In the genomic region with DNA sequence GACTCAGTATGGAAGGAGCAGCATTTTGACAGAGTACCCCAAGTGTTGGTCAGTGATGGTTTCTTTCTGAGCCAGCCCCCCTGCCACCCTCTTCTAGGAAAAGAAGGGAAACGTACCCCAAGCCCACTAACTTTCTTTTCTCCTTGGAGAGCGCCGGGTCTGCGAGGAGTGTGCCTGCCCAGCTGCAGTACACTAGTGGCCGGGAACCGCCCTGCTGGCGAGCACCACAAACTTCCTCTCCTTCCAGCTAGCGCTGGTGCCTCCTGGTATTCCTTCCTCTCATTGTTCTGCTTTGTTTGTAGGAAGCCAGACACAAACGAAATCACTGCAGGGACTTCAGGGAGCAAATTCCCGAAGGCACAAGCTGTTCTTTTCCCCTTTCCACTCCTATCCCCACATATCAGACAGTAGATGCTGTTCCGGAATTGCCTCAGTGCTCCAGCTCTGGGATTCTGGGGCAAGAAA, we compare ENCODE assay signal across 8 cellular contexts. TPM values are rescaled to one million over a fixed set of nuclear protein-coding genes. Genes with fewer than 3 reads are reported as not detected.
DNase-seq lines count a peak whose midpoint lies in the region; ATAC-seq and TF ChIP-seq lines count a peak whose summit lies in the region.

No MANE protein-coding gene starts in this region.

- in situ Hi-C loops in KBM-7 (cut with MboI; ENCODE audit: low pct_unique_long_range_greater_than_20kb, low sequenced_read_pairs) = no loop called here

- no peak for ATAC-seq in central memory CD8-positive, alpha-beta T cell (replicated peaks; ENCODE audit: extremely low read depth, poor library complexity, severe bottlenecking)
- ATAC-seq in HG03095 (IDR thresholded peaks at IDR 0.05; ENCODE audit: unreplicated experiment) = no peak

- H3K9me3 ChIP-seq in BLaER1 (no peaks in the 10 kb centered on the region), liver (ENCODE audit: control insufficient read depth in 4 of 4, low read length in 3 of 4) (no peaks in the 10 kb centered on the region), tibial artery (no peaks in the 10 kb centered on the region)

- CTCF ChIA-PET in GM10248 (lab: Yijun Ruan, JAX) = interaction anchor here (1.1 to 2.0 kb wide), 4 partner anchors 8 to 1312 kb away, joined by 3 to 6 read pairs (median 4); no protein-coding TSS in a partner anchor

- no peaks in the 10 kb centered on the region for H3K9me3 Mint-ChIP-seq in central memory CD8-positive, alpha-beta T cell

- H3K4me2 ChIP-seq in BLaER1 = peak overlapping the region; percentile 83

- peaks cover 13% of the 10 kb centered on the region for H3K4me1 ChIP-seq in BLaER1
- H3K4me1 ChIP-seq in liver (ENCODE audit: control insufficient read depth in 4 of 4, insufficient read depth in 4 of 4, low read length in 3 of 4) = peaks cover 0 to 24% (median 18%) of the 10 kb centered on the region in 4 donors
- peaks cover 0 to 29% (median 20%) of the 10 kb centered on the region in 4 donors for H3K4me1 ChIP-seq in tibial artery

- POLR2A ChIA-PET in GM10248 (lab: Yijun Ruan, JAX) = no interaction called here

- no peaks in the 10 kb centered on the region for H3K4me1 Mint-ChIP-seq in central memory CD8-positive, alpha-beta T cell

- H3K36me3 ChIP-seq in BLaER1 (no peaks in the 10 kb centered on the region), liver (ENCODE audit: control insufficient read depth in 4 of 4, insufficient read depth in 3 of 4, low read depth in 1 of 4, low read length in 3 of 4) (no peaks in the 10 kb centered on the region), tibial artery (no peaks in the 10 kb centered on the region)

- intact Hi-C loops in tibial artery (cut with DNase I; ENCODE audit: low total_unique reads) = loop anchor here (10.0 kb wide), 1 partner anchor 1329 kb away; no protein-coding TSS in a partner anchor

- H3K27me3 ChIP-seq in BLaER1 = peaks cover 42% of the 10 kb centered on the region
- H3K27me3 ChIP-seq in liver (ENCODE audit: control insufficient read depth in 4 of 4, insufficient read depth in 4 of 4, low read length in 3 of 4) = peaks cover 0 to 13% (median 4%) of the 10 kb centered on the region in 4 donors
- peaks cover 0 to 23% of the 10 kb centered on the region in 2 donors for H3K27me3 ChIP-seq in tibial artery

- H3K36me3 Mint-ChIP-seq in central memory CD8-positive, alpha-beta T cell (ENCODE audit: insufficient read depth) = no peaks in the 10 kb centered on the region

- no peak overlapping the region for H3K4me3 ChIP-seq in BLaER1
- H3K4me3 ChIP-seq in liver (ENCODE audit: low read depth in 1 of 3, low read length in 3 of 3) = peak overlapping the region; percentile 18 to 74 (median 47)
- peak overlapping the region; percentile 55 to 66 for H3K4me3 ChIP-seq in tibial artery

- H3K27ac ChIP-seq in BLaER1 = no peak overlapping the region
- H3K27ac ChIP-seq in liver (ENCODE audit: low read depth in 1 of 2, low read length in 2 of 2) = no peak overlapping the region
- H3K27ac ChIP-seq in tibial artery = peak overlapping the region in 1 of 2 donors; percentile 35

- H3K27me3 Mint-ChIP-seq in central memory CD8-positive, alpha-beta T cell = peaks cover 52% of the 10 kb centered on the region

- 11% methylated on average over 11 of the region's 11 CpGs for WGBS in liver

- TF ChIP-seq CTCF in liver (IDR thresholded peaks at IDR 0.05; ENCODE audit: low read depth, low read length, missing input control) = peak; percentile 14
- peak; percentile 14 to 16 for TF ChIP-seq CTCF in tibial artery (IDR thresholded peaks at IDR 0.05)
- no peak for TF ChIP-seq CTCF in GM10248 (IDR thresholded peaks at IDR 0.05; ENCODE audit: control extremely low read depth, extremely low read depth, low read depth, missing control alignments)

- peak overlapping the region; percentile 36 for H3K4me3 Mint-ChIP-seq in central memory CD8-positive, alpha-beta T cell

- no peak for TF ChIP-seq RAD21 in liver (IDR thresholded peaks at IDR 0.05)

- H3K9ac ChIP-seq in BLaER1 (no peak overlapping the region), liver (ENCODE audit: low read depth in 1 of 2, low read length in 2 of 2) (no peak overlapping the region)

- DNase-seq in KBM-7 = peak; percentile 32
- no peak for DNase-seq in central memory CD8-positive, alpha-beta T cell (ENCODE audit: low spot score in 2 of 2)
- peak in 1 of 2 donors; percentile 52 for DNase-seq in tibial artery
- no peak for DNase-seq in GM10248 (ENCODE audit: extremely low spot score)
- no peak for DNase-seq in NOMO-1 (lab: John Stamatoyannopoulos, UW; ENCODE audit: unreplicated experiment in 2 of 2)

- H4K20me1 ChIP-seq in BLaER1 = no peaks in the 10 kb centered on the region

- H3K27ac Mint-ChIP-seq in central memory CD8-positive, alpha-beta T cell (ENCODE audit: low read depth) = no peak overlapping the region

TF ChIP-seq in liver, 16 proteins besides CTCF, POLR2A, EP300 and RAD21:
- TF ChIP-seq HNF4G (IDR thresholded peaks at IDR 0.05) (no peak), RXRA (IDR thresholded peaks at IDR 0.05) (no peak), HNF4A (conservative IDR thresholded peaks at IDR 0.05) (no peak), YY1 (IDR thresholded peaks at IDR 0.05) (no peak), ATF3 (IDR thresholded peaks at IDR 0.05) (no peak), GABPA (IDR thresholded peaks at IDR 0.05 in 1 of 2, conservative IDR thresholded peaks at IDR 0.05 in 1 of 2) (no peak), TAF1 (conservative IDR thresholded peaks at IDR 0.05) (no peak), FOXA2 (IDR thresholded peaks at IDR 0.05) (no peak), NR2F2 (IDR thresholded peaks at IDR 0.05) (no peak), SP1 (IDR thresholded peaks at IDR 0.05) (no peak), MAX (IDR thresholded peaks at IDR 0.05) (no peak), FOXA1 (IDR thresholded peaks at IDR 0.05) (no peak), JUND (IDR thresholded peaks at IDR 0.05) (no peak), REST (IDR thresholded peaks at IDR 0.05) (no peak)
- TF ChIP-seq, protein P1, sequence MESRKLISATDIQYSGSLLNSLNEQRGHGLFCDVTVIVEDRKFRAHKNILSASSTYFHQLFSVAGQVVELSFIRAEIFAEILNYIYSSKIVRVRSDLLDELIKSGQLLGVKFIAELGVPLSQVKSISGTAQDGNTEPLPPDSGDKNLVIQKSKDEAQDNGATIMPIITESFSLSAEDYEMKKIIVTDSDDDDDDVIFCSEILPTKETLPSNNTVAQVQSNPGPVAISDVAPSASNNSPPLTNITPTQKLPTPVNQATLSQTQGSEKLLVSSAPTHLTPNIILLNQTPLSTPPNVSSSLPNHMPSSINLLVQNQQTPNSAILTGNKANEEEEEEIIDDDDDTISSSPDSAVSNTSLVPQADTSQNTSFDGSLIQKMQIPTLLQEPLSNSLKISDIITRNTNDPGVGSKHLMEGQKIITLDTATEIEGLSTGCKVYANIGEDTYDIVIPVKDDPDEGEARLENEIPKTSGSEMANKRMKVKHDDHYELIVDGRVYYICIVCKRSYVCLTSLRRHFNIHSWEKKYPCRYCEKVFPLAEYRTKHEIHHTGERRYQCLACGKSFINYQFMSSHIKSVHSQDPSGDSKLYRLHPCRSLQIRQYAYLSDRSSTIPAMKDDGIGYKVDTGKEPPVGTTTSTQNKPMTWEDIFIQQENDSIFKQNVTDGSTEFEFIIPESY (IDR thresholded peaks at IDR 0.05) = no peak

RNA-seq across cellular contexts. Expression of gene CCDC85A, which starts 1.8 kb away (rescaled TPM):
- total RNA-seq in liver = under 1 TPM; 0.05 to 0.17 TPM
- under 1 TPM; 0.06 to 0.14 TPM for polyA plus RNA-seq in liver
